Comparison of ENCODE assay signal across 23 cellular contexts in genomic region chr17:75840779-75841123, GRCh38. TPM values are rescaled to one million over a fixed set of nuclear protein-coding genes. Genes with fewer than 3 reads are reported as not detected.
DNase-seq lines count a peak whose midpoint lies in the region; ATAC-seq and TF ChIP-seq lines count a peak whose summit lies in the region.
"Had no signal": no experiment of that assay in that cellular context is flagged by ENCODE, and none has a peak within 500 bp of the region (broad histone marks: within the 10 kb centered on the region; RNA-seq: fewer than 3 reads in every experiment).

No MANE protein-coding gene starts in this region.

- H3K79me1 ChIP-seq in IMR-90 (ENCODE audit: low read depth in 1 of 2, low read length in 2 of 2) = 0 out of 4 replicates have a peak, but pooled peaks cover 0 to 2% of the 10 kb centered on the region in 2 experiments

- H2AK9ac ChIP-seq in IMR-90 (replicated peaks; ENCODE audit: low read depth, low read length, poor library complexity) = peak overlapping the region; percentile 24

- TF ChIP-seq POLR2A in IMR-90 (IDR thresholded peaks at IDR 0.05; ENCODE audit: low read depth, low read length) = no peak

- H3K27ac ChIP-seq in IMR-90 (ENCODE audit: insufficient read depth, low read length) = no peak overlapping the region
- peak overlapping the region; percentile 92 for H3K27ac ChIP-seq in RWPE1
- H3K27ac ChIP-seq: C4-2B, Peyer's patch, SJCRH30 had no signal

- H4K5ac ChIP-seq in IMR-90 (ENCODE audit: low read depth, low read length) = no peak overlapping the region

- no peak overlapping the region for H3K4me2 ChIP-seq in IMR-90 (ENCODE audit: low read depth, low read length)

- H3K9me3 Mint-ChIP-seq in activated naive CD4-positive, alpha-beta T cell treated with anti-CD3 and anti-CD28 coated beads, Interleukin-2, amount 10 ng/mL, durations not matched to agents 7 days and 5 days = no peaks in the 10 kb centered on the region
- H3K9me3 Mint-ChIP-seq in activated naive CD4-positive, alpha-beta T cell treated with anti-CD3 and anti-CD28 coated beads for 36 hours = no peaks in the 10 kb centered on the region
- H3K9me3 Mint-ChIP-seq in glutamatergic neuron (ENCODE audit: unreplicated experiment) = peaks cover 2% of the 10 kb centered on the region

- no peak overlapping the region for H3K4me3 ChIP-seq in IMR-90 (ENCODE audit: insufficient read depth, low read depth, low read length)
- H3K4me3 ChIP-seq: Peyer's patch, SJCRH30 had no signal

- H2BK120ac ChIP-seq in IMR-90 (ENCODE audit: low read depth, low read length) = no peak overlapping the region

- peak overlapping the region; percentile 33 for H3K27ac Mint-ChIP-seq in activated naive CD4-positive, alpha-beta T cell treated with anti-CD3 and anti-CD28 coated beads, Interleukin-2, amount 10 ng/mL, durations not matched to agents 7 days and 5 days
- H3K27ac Mint-ChIP-seq in activated naive CD4-positive, alpha-beta T cell treated with anti-CD3 and anti-CD28 coated beads for 36 hours = no peak overlapping the region
- H3K27ac Mint-ChIP-seq in glutamatergic neuron (ENCODE audit: unreplicated experiment) = no peak overlapping the region
- H3K27ac Mint-ChIP-seq: B cell had no signal

- DNase-seq in activated naive CD4-positive, alpha-beta T cell treated with anti-CD3 and anti-CD28 coated beads, Interleukin-2, amount 10 ng/mL, durations not matched to agents 7 days and 5 days = no peak
- no peak for DNase-seq in activated naive CD4-positive, alpha-beta T cell treated with anti-CD3 and anti-CD28 coated beads for 36 hours
- DNase-seq in IMR-90 (no peak), RWPE1 (ENCODE audit: low spot score) (no peak), glutamatergic neuron (peak; percentile 12), HT-29 (ENCODE audit: low spot score) (no peak), NCI-H2107 (lab: John Stamatoyannopoulos, UW) (no peak), NCI-H2227 (lab: John Stamatoyannopoulos, UW; ENCODE audit: unreplicated experiment) (no peak)
- DNase-seq: Calu3, DMS153, H7, KG1, MM.1S, NCI-H2029, NCI-H226, NCI-H510A, NCI-H69, OCI-M1, Peyer's patch, SJCRH30 had no signal

- no peak overlapping the region for H4K8ac ChIP-seq in IMR-90 (ENCODE audit: low read depth in 2 of 2, low read length in 2 of 2)

- no peak overlapping the region for H3K4me3 Mint-ChIP-seq in activated naive CD4-positive, alpha-beta T cell treated with anti-CD3 and anti-CD28 coated beads, Interleukin-2, amount 10 ng/mL, durations not matched to agents 7 days and 5 days
- H3K4me3 Mint-ChIP-seq in activated naive CD4-positive, alpha-beta T cell treated with anti-CD3 and anti-CD28 coated beads for 36 hours = no peak overlapping the region
- H3K4me3 Mint-ChIP-seq in glutamatergic neuron (ENCODE audit: unreplicated experiment) = no peak overlapping the region
- H3K4me3 Mint-ChIP-seq: B cell had no signal

- no peaks in the 10 kb centered on the region for H4K20me1 ChIP-seq in IMR-90 (ENCODE audit: insufficient read depth, low read length)

- H3K14ac ChIP-seq in IMR-90 (replicated peaks; ENCODE audit: low read depth, low read length) = no peak overlapping the region

- no peak overlapping the region for H2BK20ac ChIP-seq in IMR-90 (ENCODE audit: low read depth, low read length)

- POLR2A ChIA-PET in IMR-90 (lab: Charles Lee; ENCODE audit: unreplicated experiment) (interaction anchor here (0.6 kb wide), 2 partner anchors 13 to 896 kb away, joined by 3 read pairs; partner anchors contain the start of gene SRSF2), RWPE1 (lab: Yijun Ruan, JAX; ENCODE audit: low non-redundant PET) (no interaction called here)

- no peak overlapping the region for H3K56ac ChIP-seq in IMR-90 (ENCODE audit: extremely low read depth, insufficient read depth, low read length)

- H3K36me3 Mint-ChIP-seq in activated naive CD4-positive, alpha-beta T cell treated with anti-CD3 and anti-CD28 coated beads, Interleukin-2, amount 10 ng/mL, durations not matched to agents 7 days and 5 days = peaks cover 35% of the 10 kb centered on the region
- H3K36me3 Mint-ChIP-seq in activated naive CD4-positive, alpha-beta T cell treated with anti-CD3 and anti-CD28 coated beads for 36 hours (ENCODE audit: low read depth) = peaks cover 15% of the 10 kb centered on the region
- no peaks in the 10 kb centered on the region for H3K36me3 Mint-ChIP-seq in glutamatergic neuron (ENCODE audit: unreplicated experiment)

- in situ Hi-C loops in IMR-90 (cut with MboI; ENCODE audit: low sequenced_read_pairs) = no loop called here

- H3K27me3 Mint-ChIP-seq in activated naive CD4-positive, alpha-beta T cell treated with anti-CD3 and anti-CD28 coated beads, Interleukin-2, amount 10 ng/mL, durations not matched to agents 7 days and 5 days = no peaks in the 10 kb centered on the region
- H3K27me3 Mint-ChIP-seq in activated naive CD4-positive, alpha-beta T cell treated with anti-CD3 and anti-CD28 coated beads for 36 hours (ENCODE audit: low read depth) = no peaks in the 10 kb centered on the region
- peaks cover 2% of the 10 kb centered on the region for H3K27me3 Mint-ChIP-seq in glutamatergic neuron (ENCODE audit: unreplicated experiment)
- H3K27me3 Mint-ChIP-seq: B cell had no signal

- WGBS in IMR-90 (ENCODE audit: extremely low coverage in 2 of 2, insufficient read length in 1 of 2), 2 experiments = 60% methylated on average over 1 of the region's 7 CpGs; no CpG with 5 or more reads in 1 of the 2 experiments

- TF ChIP-seq RAD21 in IMR-90 (IDR thresholded peaks at IDR 0.05; ENCODE audit: low read length) = no peak

- H4K91ac ChIP-seq in IMR-90 (ENCODE audit: insufficient read depth, low read depth, low read length) = no peak overlapping the region

- H2BK15ac ChIP-seq in IMR-90 (ENCODE audit: low read depth, low read length) = no peak overlapping the region

- no peak for TF ChIP-seq CTCF in IMR-90 (conservative IDR thresholded peaks at IDR 0.05; ENCODE audit: low read depth, low read length)
- TF ChIP-seq CTCF in RWPE1 (conservative IDR thresholded peaks at IDR 0.05; ENCODE audit: low read depth) = no peak
- no peak for TF ChIP-seq CTCF in glutamatergic neuron (IDR thresholded peaks at IDR 0.05; ENCODE audit: partially characterized antibody, unreplicated experiment)

- H3K18ac ChIP-seq in IMR-90 (ENCODE audit: low read depth, low read length) = no peak overlapping the region

- dilution Hi-C loops in IMR-90 (cut with HindIII; ENCODE audit: low sequenced_read_pairs, unreplicated experiment) = no loop called here

- H3K9me3 ChIP-seq in IMR-90 (ENCODE audit: control insufficient read depth, insufficient read depth, low read length) = no peaks in the 10 kb centered on the region
- H3K9me3 ChIP-seq: Peyer's patch, SJCRH30 had no signal

- H3K27me3 ChIP-seq in IMR-90 (ENCODE audit: control insufficient read depth, insufficient read depth, low read length) = no peaks in the 10 kb centered on the region; the same call in 1 of the 2 replicates
- H3K27me3 ChIP-seq: Peyer's patch, SJCRH30 had no signal

- peak overlapping the region; percentile 8 for H2AFZ ChIP-seq in IMR-90 (replicated peaks; ENCODE audit: low read length, poor library complexity)

- H2BK5ac ChIP-seq in IMR-90 (ENCODE audit: low read depth, low read length, poor library complexity, severe bottlenecking) = no peak overlapping the region

- ATAC-seq in IMR-90 (ENCODE audit: low read depth) = no peak
- ATAC-seq: SK-N-SH treated with all-trans-retinoic acid at 6 μM for 48 hours had no signal

- H3K4ac ChIP-seq in IMR-90 (ENCODE audit: low read depth, low read length) = no peak overlapping the region

- peaks cover 26% of the 10 kb centered on the region for H3K4me1 Mint-ChIP-seq in activated naive CD4-positive, alpha-beta T cell treated with anti-CD3 and anti-CD28 coated beads, Interleukin-2, amount 10 ng/mL, durations not matched to agents 7 days and 5 days
- peaks cover 20% of the 10 kb centered on the region for H3K4me1 Mint-ChIP-seq in activated naive CD4-positive, alpha-beta T cell treated with anti-CD3 and anti-CD28 coated beads for 36 hours (ENCODE audit: low read depth)
- H3K4me1 Mint-ChIP-seq in glutamatergic neuron (ENCODE audit: low read depth, unreplicated experiment) = peaks cover 6% of the 10 kb centered on the region

- no peak overlapping the region for H3K9ac ChIP-seq in IMR-90 (ENCODE audit: low read depth, low read length)

- peaks cover 6% of the 10 kb centered on the region for H3K4me1 ChIP-seq in IMR-90 (ENCODE audit: control insufficient read depth, insufficient read depth, low read length)

- H2AK5ac ChIP-seq in IMR-90 (ENCODE audit: low read depth, low read length) = peak overlapping the region; percentile 24; the same call in 1 of the 2 replicates

- CTCF ChIA-PET in activated naive CD4-positive, alpha-beta T cell treated with anti-CD3 and anti-CD28 coated beads, Interleukin-2, amount 10 ng/mL, durations not matched to agents 7 days and 5 days (lab: Charles Lee) = interaction anchor here (1.1 kb wide), 1 partner anchor 12 kb away, joined by 3 read pairs; no protein-coding TSS in a partner anchor
- CTCF ChIA-PET in activated naive CD4-positive, alpha-beta T cell treated with anti-CD3 and anti-CD28 coated beads for 36 hours (lab: Charles Lee) = interaction anchor here (0.5 to 2.1 kb wide), 7 partner anchors 8 to 535 kb away, joined by 3 to 7 read pairs (median 4); no protein-coding TSS in a partner anchor
- CTCF ChIA-PET in IMR-90 (lab: Yijun Ruan, JAX) (interaction anchor here (0.8 kb wide), 1 partner anchor 57 kb away, joined by 3 read pairs; no protein-coding TSS in a partner anchor), RWPE1 (lab: Yijun Ruan, JAX) (interaction anchor here (0.7 kb wide), 1 partner anchor 138 kb away, joined by 3 read pairs; the partner anchor contains the start of genes ACOX1 and TEN1)

- H3K23ac ChIP-seq in IMR-90 (ENCODE audit: low read depth, low read length) = no peak overlapping the region

- intact Hi-C loops in activated naive CD4-positive, alpha-beta T cell treated with anti-CD3 and anti-CD28 coated beads for 36 hours (cut with micrococcal nuclease) = no loop called here
- intact Hi-C loops in IMR-90 (cut with micrococcal nuclease) = no loop called here

- no TSS peak for BruUV-seq in IMR-90 (replicated peaks; lab: Mats Ljungman, UMichigan)

- H3K36me3 ChIP-seq in IMR-90 (ENCODE audit: control insufficient read depth, insufficient read depth, low read length) = peaks cover under 1% of the 10 kb centered on the region; the same call in 1 of the 2 replicates
- H3K36me3 ChIP-seq: SJCRH30 had no signal

- 0 out of 2 replicates have a peak, but pooled peaks cover 4% of the 10 kb centered on the region for H3K9me1 ChIP-seq in IMR-90 (ENCODE audit: insufficient read depth, low read length)

RNA-seq across cellular contexts. Expression of gene UNC13D, which starts 3.5 kb away (rescaled TPM):
- total RNA-seq in activated naive CD4-positive, alpha-beta T cell treated with anti-CD3 and anti-CD28 coated beads for 36 hours = 10 to 100 TPM; 98.5 to 99.1 TPM
- total RNA-seq in IMR-90 (2012; rRNA removed) (under 0.01 TPM in 1 of 2 replicates, not detected in the other), glutamatergic neuron (ENCODE audit: unreplicated experiment) (2.4 TPM)
- polyA plus RNA-seq in IMR-90 (2012; rRNA removed) = 0.31 and 0.52 TPM in 2 replicates
- polyA plus RNA-seq in IMR-90 (2012; cell fraction: cytosol; rRNA removed) = 0.14 and 1.0 TPM in 2 replicates
- 2.1 and 4.2 TPM in 2 replicates for polyA plus RNA-seq in IMR-90 (2012; cell fraction: nucleus; rRNA removed; ENCODE audit: low replicate concordance)
- total RNA-seq in HT-29 (2014; rRNA removed; shearing (Covaris generic)) = 37.5 and 43.5 TPM in 2 replicates

RNA-seq across cellular contexts. Expression of gene WBP2, which starts 14.4 kb away (rescaled TPM):
- total RNA-seq in activated naive CD4-positive, alpha-beta T cell treated with anti-CD3 and anti-CD28 coated beads for 36 hours = 10 to 100 TPM; 65.0 to 68.7 TPM
- total RNA-seq in IMR-90 (2012; rRNA removed) (7.8 and 9.0 TPM in 2 replicates), glutamatergic neuron (ENCODE audit: unreplicated experiment) (111 TPM)
- 35.5 and 36.7 TPM in 2 replicates for polyA plus RNA-seq in IMR-90 (2012; rRNA removed)
- 28.5 and 41.3 TPM in 2 replicates for polyA plus RNA-seq in IMR-90 (2012; cell fraction: cytosol; rRNA removed)
- 54.3 and 84.4 TPM in 2 replicates for polyA plus RNA-seq in IMR-90 (2012; cell fraction: nucleus; rRNA removed; ENCODE audit: low replicate concordance)
- 26.8 and 30.9 TPM in 2 replicates for total RNA-seq in HT-29 (2014; rRNA removed; shearing (Covaris generic))

RNA-seq across cellular contexts. Expression of gene TRIM47, which starts 37.6 kb away (rescaled TPM):
- 1 to 10 TPM; 8.1 to 9.6 TPM for total RNA-seq in activated naive CD4-positive, alpha-beta T cell treated with anti-CD3 and anti-CD28 coated beads for 36 hours
- total RNA-seq in IMR-90 (2012; rRNA removed) (1.4 TPM in 2 replicates), glutamatergic neuron (ENCODE audit: unreplicated experiment) (2.1 TPM)
- polyA plus RNA-seq in IMR-90 (2012; rRNA removed) = 7.2 and 7.5 TPM in 2 replicates
- polyA plus RNA-seq in IMR-90 (2012; cell fraction: cytosol; rRNA removed) = 5.0 and 7.5 TPM in 2 replicates
- 9.3 and 15.7 TPM in 2 replicates for polyA plus RNA-seq in IMR-90 (2012; cell fraction: nucleus; rRNA removed; ENCODE audit: low replicate concordance)
- 65.7 and 69.5 TPM in 2 replicates for total RNA-seq in HT-29 (2014; rRNA removed; shearing (Covaris generic))

RNA-seq across cellular contexts. Expression of gene TRIM65, which starts 56.0 kb away (rescaled TPM):
- 10 to 100 TPM; 24.5 to 25.5 TPM for total RNA-seq in activated naive CD4-positive, alpha-beta T cell treated with anti-CD3 and anti-CD28 coated beads for 36 hours
- total RNA-seq in IMR-90 (2012; rRNA removed) (7.9 and 8.1 TPM in 2 replicates), glutamatergic neuron (ENCODE audit: unreplicated experiment) (24.3 TPM)
- 10.6 and 10.8 TPM in 2 replicates for polyA plus RNA-seq in IMR-90 (2012; rRNA removed)
- polyA plus RNA-seq in IMR-90 (2012; cell fraction: cytosol; rRNA removed) = 5.7 and 8.8 TPM in 2 replicates
- polyA plus RNA-seq in IMR-90 (2012; cell fraction: nucleus; rRNA removed; ENCODE audit: low replicate concordance) = 17.0 and 21.9 TPM in 2 replicates
- 20.2 and 29.2 TPM in 2 replicates for total RNA-seq in HT-29 (2014; rRNA removed; shearing (Covaris generic))

RNA-seq across cellular contexts. Expression of gene UNK, which starts 56.1 kb away (rescaled TPM):
- total RNA-seq in activated naive CD4-positive, alpha-beta T cell treated with anti-CD3 and anti-CD28 coated beads for 36 hours = 10 to 100 TPM; 19.1 to 21.4 TPM
- 15.4 and 15.8 TPM in 2 replicates for total RNA-seq in IMR-90 (2012; rRNA removed)
- polyA plus RNA-seq in IMR-90 (2012; rRNA removed) = 16.9 and 17.3 TPM in 2 replicates
- polyA plus RNA-seq in IMR-90 (2012; cell fraction: cytosol; rRNA removed) = 14.3 and 21.3 TPM in 2 replicates
- polyA plus RNA-seq in IMR-90 (2012; cell fraction: nucleus; rRNA removed; ENCODE audit: low replicate concordance) = 35.1 and 41.8 TPM in 2 replicates
- total RNA-seq in glutamatergic neuron (ENCODE audit: unreplicated experiment) = 65.5 TPM
- 23.6 and 24.9 TPM in 2 replicates for total RNA-seq in HT-29 (2014; rRNA removed; shearing (Covaris generic))

Comparison
In these comparisons a context has a peak if more than half of its experiments do, and no peak if none do; other contexts are left out.
1. RNA of gene UNC13D, which starts 3.5 kb away (total RNA-seq): 98.5 to 99.1 TPM in activated naive CD4-positive, alpha-beta T cell treated with anti-CD3 and anti-CD28 coated beads for 36 hours and 37.5 to 43.5 TPM in HT-29; 2.4 TPM in glutamatergic neuron (single experiment) and under 0.01 TPM in IMR-90; every median in the first group is over 10 times any median in the second.